28 cellular contexts compared by ENCODE assay signal in the genomic region with DNA sequence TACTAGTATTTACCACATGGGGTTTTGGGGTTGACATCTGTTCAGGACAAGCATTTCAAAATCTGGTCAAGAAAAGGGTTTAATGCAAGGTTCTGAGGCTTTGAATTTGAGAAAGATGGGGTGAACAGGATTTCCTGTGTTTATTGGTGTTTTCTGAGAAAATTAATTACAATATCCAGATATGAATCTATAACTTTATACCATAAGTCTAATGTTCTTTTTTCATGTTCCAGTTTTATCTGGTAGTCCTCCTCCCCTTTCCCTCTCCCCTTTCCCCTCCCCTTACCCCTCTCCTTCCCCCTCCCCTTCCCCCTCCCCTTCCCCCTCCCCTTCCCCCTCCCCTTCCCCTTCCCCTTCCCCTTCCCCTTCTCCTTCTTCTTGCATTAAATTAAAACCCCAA.
"Had no signal": no experiment of that assay in that cellular context is flagged by ENCODE, and none has a peak within 500 bp of the region (broad histone marks: within the 10 kb centered on the region; RNA-seq: fewer than 3 reads in every experiment).

No MANE protein-coding gene starts in this region.

- H3K9me3 ChIP-seq: colonic mucosa, esophagus muscularis mucosa, esophagus squamous epithelium, gastrocnemius medialis had no signal

- H3K27me3 ChIP-seq: colonic mucosa, dorsolateral prefrontal cortex, esophagus muscularis mucosa, esophagus squamous epithelium, foreskin keratinocyte, gastrocnemius medialis, gastroesophageal sphincter, heart left ventricle, heart right ventricle had no signal

- H3K4me1 ChIP-seq: colonic mucosa, esophagus muscularis mucosa, esophagus squamous epithelium, foreskin keratinocyte, gastrocnemius medialis, gastroesophageal sphincter, heart left ventricle, heart right ventricle had no signal

- FAIRE-seq: colon, endometrium, endothelial cell of umbilical vein, frontal cortex had no signal

- DNase-seq: colonic mucosa; cortex of kidney; dermis blood vessel endothelial cell; dorsolateral prefrontal cortex; effector CD4-positive, alpha-beta T cell; effector CD8-positive, alpha-beta T cell; effector memory CD4-positive, alpha-beta T cell; effector memory CD8-positive, alpha-beta T cell; endodermal cell; erythroblast; esophagus squamous epithelium; foreskin fibroblast; foreskin keratinocyte; foreskin melanocyte; gastrocnemius medialis; head of caudate nucleus; heart left ventricle; heart right ventricle had no signal

- ATAC-seq: effector memory CD8-positive, alpha-beta T cell; esophagus mucosa; foreskin keratinocyte; gastrocnemius medialis; gastroesophageal sphincter; heart left ventricle; heart right ventricle had no signal

- H3K27ac Mint-ChIP-seq: dendritic cell treated with granulocyte-macrophage colony-stimulating factor and Interleukin-4, amounts not matched to agents 40 ng/mL and 50 ng/mL, for 4 days; effector memory CD8-positive, alpha-beta T cell; endodermal cell had no signal

- H3K27me3 Mint-ChIP-seq: dendritic cell treated with granulocyte-macrophage colony-stimulating factor and Interleukin-4, amounts not matched to agents 40 ng/mL and 50 ng/mL, for 4 days; effector memory CD8-positive, alpha-beta T cell had no signal

- H3K4me3 ChIP-seq: colonic mucosa, coronary artery, dorsolateral prefrontal cortex, esophagus muscularis mucosa, esophagus squamous epithelium, gastrocnemius medialis, gastroesophageal sphincter, heart left ventricle, heart right ventricle had no signal

- H3K4me1 Mint-ChIP-seq: endodermal cell had no signal

- H3K36me3 ChIP-seq: colonic mucosa, esophagus muscularis mucosa, esophagus squamous epithelium, gastrocnemius medialis, gastroesophageal sphincter, heart left ventricle, heart right ventricle had no signal

- H3K4me3 Mint-ChIP-seq: dendritic cell treated with granulocyte-macrophage colony-stimulating factor and Interleukin-4, amounts not matched to agents 40 ng/mL and 50 ng/mL, for 4 days; effector memory CD8-positive, alpha-beta T cell; endodermal cell had no signal

- H3K27ac ChIP-seq: colonic mucosa, coronary artery, dorsolateral prefrontal cortex, epithelial cell of prostate, esophagus muscularis mucosa, esophagus squamous epithelium, foreskin keratinocyte, gastrocnemius medialis, gastroesophageal sphincter, heart left ventricle, heart right ventricle had no signal
